32 cellular contexts compared by ENCODE assay signal in the genomic region with DNA sequence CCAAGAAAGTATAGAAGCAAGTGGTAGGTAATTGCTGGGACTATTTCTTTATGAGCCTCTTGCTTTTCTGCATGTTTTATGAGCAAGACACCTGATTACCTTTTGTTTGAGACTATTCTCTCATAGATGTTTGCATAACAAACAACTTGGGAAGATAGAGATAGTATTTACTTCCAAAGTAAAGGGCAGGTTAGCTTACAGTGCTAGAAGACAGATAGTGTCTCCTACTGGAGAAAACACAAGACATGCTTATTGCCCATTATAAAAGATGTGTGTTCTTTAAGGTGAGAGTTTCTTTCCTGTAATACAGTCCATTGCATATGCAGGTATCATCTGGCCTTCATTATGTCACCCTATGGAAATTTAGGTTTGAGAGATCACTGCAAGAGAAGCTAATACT.
"Had no signal": no experiment of that assay in that cellular context is flagged by ENCODE, and none has a peak within 500 bp of the region (broad histone marks: within the 10 kb centered on the region; RNA-seq: fewer than 3 reads in every experiment).

No MANE protein-coding gene starts in this region.

- H3K4me3 Mint-ChIP-seq: activated CD4-positive, alpha-beta memory T cell treated with anti-CD3 and anti-CD28 coated beads for 36 hours; activated CD4-positive, alpha-beta T cell treated with anti-CD3 and anti-CD28 coated beads, Interleukin-2, amount 10 ng/mL, durations not matched to agents 24 days and 14 days; activated naive CD4-positive, alpha-beta T cell treated with anti-CD3 and anti-CD28 coated beads for 36 hours; activated naive CD8-positive, alpha-beta T cell treated with anti-CD3 and anti-CD28 coated beads, Interleukin-2, amount 10 ng/mL, durations not matched to agents 7 days and 5 days; activated T-helper 1 cell treated with anti-CD3 and anti-CD28 coated beads, Interleukin-12 subunit alpha, Interleukin-12 subunit beta, Interleukin-2, Interleukin-4 antibody, amounts not matched to agents 30 ng/mL and 10 ng/mL and 1 ng/mL, durations not matched to agents 14 hours and 24 hours and 36 hours; brain; mesothelial cell of epicardium; naive thymus-derived CD4-positive, alpha-beta T cell; stimulated activated effector memory CD8-positive, alpha-beta T cell treated with anti-CD3 and anti-CD28 coated beads, Interleukin-12 subunit alpha, Interleukin-12 subunit beta, amount 100 ng/mL, for 72 hours; stimulated activated naive CD8-positive, alpha-beta T cell treated with anti-CD3 and anti-CD28 coated beads, Interleukin-15, Interleukin-2, amounts not matched to agents 100 ng/mL and 50 ng/mL, for 24 hours had no signal

- H3K27ac ChIP-seq: ascending aorta, cardiac muscle cell, coronary artery, dorsolateral prefrontal cortex, gastrocnemius medialis, ovary, prostate gland, sigmoid colon, upper lobe of left lung, vagina had no signal

- FAIRE-seq: small intestine had no signal

- H3K4me3 ChIP-seq: ascending aorta, cardiac muscle cell, coronary artery, dorsolateral prefrontal cortex, gastrocnemius medialis, ovary, prostate gland, sigmoid colon, upper lobe of left lung, vagina had no signal

- H3K36me3 ChIP-seq: ascending aorta, cardiac muscle cell, gastrocnemius medialis, ovary, prostate gland, sigmoid colon, upper lobe of left lung, vagina had no signal

- H3K9me3 ChIP-seq: ascending aorta, gastrocnemius medialis, ovary, prostate gland, sigmoid colon, upper lobe of left lung, vagina had no signal

- H3K36me3 Mint-ChIP-seq: activated CD4-positive, alpha-beta memory T cell treated with anti-CD3 and anti-CD28 coated beads for 36 hours; activated naive CD8-positive, alpha-beta T cell treated with anti-CD3 and anti-CD28 coated beads, Interleukin-2, amount 10 ng/mL, durations not matched to agents 7 days and 5 days; brain; mesothelial cell of epicardium; naive thymus-derived CD4-positive, alpha-beta T cell; stimulated activated effector memory CD8-positive, alpha-beta T cell treated with anti-CD3 and anti-CD28 coated beads, Interleukin-12 subunit alpha, Interleukin-12 subunit beta, amount 100 ng/mL, for 72 hours had no signal

- H3K9me3 Mint-ChIP-seq: activated CD4-positive, alpha-beta memory T cell treated with anti-CD3 and anti-CD28 coated beads for 36 hours; activated CD4-positive, alpha-beta T cell treated with anti-CD3 and anti-CD28 coated beads, Interleukin-2, amount 10 ng/mL, durations not matched to agents 24 days and 14 days; activated naive CD4-positive, alpha-beta T cell treated with anti-CD3 and anti-CD28 coated beads for 36 hours; activated naive CD8-positive, alpha-beta T cell treated with anti-CD3 and anti-CD28 coated beads, Interleukin-2, amount 10 ng/mL, durations not matched to agents 7 days and 5 days; activated T-helper 1 cell treated with anti-CD3 and anti-CD28 coated beads, Interleukin-12 subunit alpha, Interleukin-12 subunit beta, Interleukin-2, Interleukin-4 antibody, amounts not matched to agents 30 ng/mL and 10 ng/mL and 1 ng/mL, durations not matched to agents 14 hours and 24 hours and 36 hours; brain; mesothelial cell of epicardium; stimulated activated effector memory CD8-positive, alpha-beta T cell treated with anti-CD3 and anti-CD28 coated beads, Interleukin-12 subunit alpha, Interleukin-12 subunit beta, amount 100 ng/mL, for 72 hours; stimulated activated naive CD8-positive, alpha-beta T cell treated with anti-CD3 and anti-CD28 coated beads, Interleukin-15, Interleukin-2, amounts not matched to agents 100 ng/mL and 50 ng/mL, for 24 hours had no signal

- H3K4me1 Mint-ChIP-seq: activated CD4-positive, alpha-beta T cell treated with anti-CD3 and anti-CD28 coated beads, Interleukin-2, amount 10 ng/mL, durations not matched to agents 24 days and 14 days; activated naive CD8-positive, alpha-beta T cell treated with anti-CD3 and anti-CD28 coated beads, Interleukin-2, amount 10 ng/mL, durations not matched to agents 7 days and 5 days; naive thymus-derived CD4-positive, alpha-beta T cell; stimulated activated effector memory CD8-positive, alpha-beta T cell treated with anti-CD3 and anti-CD28 coated beads, Interleukin-12 subunit alpha, Interleukin-12 subunit beta, amount 100 ng/mL, for 72 hours had no signal

- ATAC-seq: gastrocnemius medialis; naive thymus-derived CD4-positive, alpha-beta T cell; stimulated activated effector memory CD8-positive, alpha-beta T cell treated with anti-CD3 and anti-CD28 coated beads, Interleukin-12 subunit alpha, Interleukin-12 subunit beta, amount 100 ng/mL, for 72 hours had no signal

- DNase-seq: activated CD4-positive, alpha-beta memory T cell treated with anti-CD3 and anti-CD28 coated beads for 36 hours; activated CD4-positive, alpha-beta T cell treated with anti-CD3 and anti-CD28 coated beads, Interleukin-2, amount 10 ng/mL, durations not matched to agents 24 days and 14 days; activated CD4-positive, CD25-positive, alpha-beta regulatory T cell treated with anti-CD3 and anti-CD28 coated beads, Interleukin-2, amount 50 U/mL, for 72 hours; activated CD8-positive, alpha-beta memory T cell treated with anti-CD3 and anti-CD28 coated beads, Interleukin-2, amount 50 U/mL, for 4 hours; activated effector memory CD4-positive, alpha-beta T cell treated with anti-CD3 and anti-CD28 coated beads, Interleukin-2, amount 50 U/mL, for 16 hours; activated naive CD4-positive, alpha-beta T cell treated with anti-CD3 and anti-CD28 coated beads for 36 hours; activated naive CD8-positive, alpha-beta T cell treated with anti-CD3 and anti-CD28 coated beads, Interleukin-2, amount 10 ng/mL, durations not matched to agents 7 days and 5 days; activated T-cell treated with anti-CD3 and anti-CD28 coated beads, Interleukin-2, amount 50 U/mL, for 1 hour; dorsolateral prefrontal cortex; effector memory CD4-positive, alpha-beta T cell; erythroblast; gastrocnemius medialis; glutamatergic neuron; islet precursor cell; naive thymus-derived CD4-positive, alpha-beta T cell; ovary; retina; sigmoid colon; small intestine; stimulated activated CD4-positive, alpha-beta T cell treated with anti-CD3 and anti-CD28 coated beads, Interleukin-4, amount 100 ng/mL, for 24 hours; substantia nigra; upper lobe of left lung had no signal

- H3K27ac Mint-ChIP-seq: activated CD4-positive, alpha-beta memory T cell treated with anti-CD3 and anti-CD28 coated beads for 36 hours; activated CD4-positive, alpha-beta T cell treated with anti-CD3 and anti-CD28 coated beads, Interleukin-2, amount 10 ng/mL, durations not matched to agents 24 days and 14 days; activated naive CD4-positive, alpha-beta T cell treated with anti-CD3 and anti-CD28 coated beads for 36 hours; activated naive CD8-positive, alpha-beta T cell treated with anti-CD3 and anti-CD28 coated beads, Interleukin-2, amount 10 ng/mL, durations not matched to agents 7 days and 5 days; activated T-helper 1 cell treated with anti-CD3 and anti-CD28 coated beads, Interleukin-12 subunit alpha, Interleukin-12 subunit beta, Interleukin-2, Interleukin-4 antibody, amounts not matched to agents 30 ng/mL and 10 ng/mL and 1 ng/mL, durations not matched to agents 14 hours and 24 hours and 36 hours; brain; mesothelial cell of epicardium; naive thymus-derived CD4-positive, alpha-beta T cell; stimulated activated effector memory CD8-positive, alpha-beta T cell treated with anti-CD3 and anti-CD28 coated beads, Interleukin-12 subunit alpha, Interleukin-12 subunit beta, amount 100 ng/mL, for 72 hours; stimulated activated naive CD8-positive, alpha-beta T cell treated with anti-CD3 and anti-CD28 coated beads, Interleukin-15, Interleukin-2, amounts not matched to agents 100 ng/mL and 50 ng/mL, for 24 hours had no signal

- H3K27me3 ChIP-seq: ascending aorta, cardiac muscle cell, dorsolateral prefrontal cortex, gastrocnemius medialis, ovary, sigmoid colon, upper lobe of left lung, vagina had no signal

- H3K4me1 ChIP-seq: ascending aorta, gastrocnemius medialis, prostate gland, sigmoid colon, upper lobe of left lung, vagina had no signal

- H3K27me3 Mint-ChIP-seq: activated CD4-positive, alpha-beta memory T cell treated with anti-CD3 and anti-CD28 coated beads for 36 hours; activated CD4-positive, alpha-beta T cell treated with anti-CD3 and anti-CD28 coated beads, Interleukin-2, amount 10 ng/mL, durations not matched to agents 24 days and 14 days; activated naive CD8-positive, alpha-beta T cell treated with anti-CD3 and anti-CD28 coated beads, Interleukin-2, amount 10 ng/mL, durations not matched to agents 7 days and 5 days; brain; naive thymus-derived CD4-positive, alpha-beta T cell; stimulated activated naive CD8-positive, alpha-beta T cell treated with anti-CD3 and anti-CD28 coated beads, Interleukin-15, Interleukin-2, amounts not matched to agents 100 ng/mL and 50 ng/mL, for 24 hours had no signal
